15 cellular contexts compared by ENCODE assay signal in the genomic region with DNA sequence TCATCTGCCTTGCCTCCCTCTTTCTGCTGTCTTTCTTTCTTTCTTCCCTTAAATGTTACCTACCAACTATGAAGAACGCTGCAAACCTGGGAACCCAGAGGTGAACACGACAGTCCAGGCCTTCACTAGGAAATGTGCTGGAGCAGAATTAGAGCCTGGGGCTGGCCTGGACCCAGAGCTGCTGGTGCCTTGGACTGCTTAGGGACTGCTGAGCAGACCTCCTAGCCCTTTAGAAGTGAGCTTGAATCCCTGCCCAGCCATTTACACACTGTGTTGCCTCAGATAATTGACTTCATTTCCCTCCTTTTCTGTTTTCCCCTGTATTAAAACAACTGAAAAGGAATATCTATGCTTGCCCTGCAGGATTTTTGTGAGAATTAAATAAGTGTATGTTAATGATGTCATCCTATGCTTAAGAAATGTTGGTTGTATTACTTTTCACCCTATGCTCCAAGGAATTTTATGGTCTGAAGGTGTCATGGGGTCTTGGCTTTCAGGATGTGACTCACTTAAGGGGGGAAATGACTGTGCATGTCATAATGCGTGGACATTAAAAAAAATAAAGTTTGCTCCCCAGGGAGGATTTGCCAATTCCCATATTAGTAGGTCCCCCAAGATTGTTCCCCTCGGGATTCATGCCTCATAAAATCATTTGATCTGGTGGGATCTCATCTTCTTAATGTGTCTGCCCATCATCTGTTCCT. TPM values are rescaled to one million over a fixed set of nuclear protein-coding genes. Genes with fewer than 3 reads are reported as not detected.
DNase-seq lines count a peak whose midpoint lies in the region; ATAC-seq, FAIRE-seq and TF ChIP-seq lines count a peak whose summit lies in the region.
"Had no signal": no experiment of that assay in that cellular context is flagged by ENCODE, and none has a peak within 500 bp of the region (broad histone marks: within the 10 kb centered on the region; RNA-seq: fewer than 3 reads in every experiment).

No MANE protein-coding gene starts in this region.

- H3K36me3 ChIP-seq in mammary epithelial cell (ENCODE audit: insufficient read depth, low read length), result peaks cover 2% of the 10 kb centered on the region
- H3K36me3 ChIP-seq: upper lobe of right lung had no signal

- H3K27me3 Mint-ChIP-seq in glutamatergic neuron (ENCODE audit: unreplicated experiment), result peaks cover 11% of the 10 kb centered on the region

- H3K4me1 Mint-ChIP-seq in glutamatergic neuron (ENCODE audit: low read depth, unreplicated experiment), result peaks cover 28% of the 10 kb centered on the region

- H3K9me3 Mint-ChIP-seq in glutamatergic neuron (ENCODE audit: unreplicated experiment), result peaks cover 4% of the 10 kb centered on the region
- H3K9me3 Mint-ChIP-seq: endodermal cell, immature natural killer cell, nephron had no signal

- H3K4me1 ChIP-seq in mammary epithelial cell (ENCODE audit: insufficient read depth, low read length), result peaks cover 76% of the 10 kb centered on the region
- H3K4me1 ChIP-seq: upper lobe of right lung had no signal

- no peak overlapping the region for H3K27ac Mint-ChIP-seq in glutamatergic neuron (ENCODE audit: unreplicated experiment)
- H3K27ac Mint-ChIP-seq: endodermal cell, immature natural killer cell, nephron had no signal

- dilution Hi-C loops in mammary epithelial cell (cut with HindIII; ENCODE audit: low sequenced_read_pairs), result no loop called here

- in situ Hi-C loops in mammary epithelial cell (cut with MboI; ENCODE audit: low sequenced_read_pairs in 2 of 2), result loop anchor here in 1 of 2 donors (25.0 kb wide), 2 partner anchors 574 to 799 kb away; no protein-coding TSS in a partner anchor

- H2AFZ ChIP-seq in mammary epithelial cell (ENCODE audit: low read depth, low read length), result no peak overlapping the region

- TSS peak; percentile 8 for BruUV-seq in mammary epithelial cell (replicated peaks; lab: Mats Ljungman, UMichigan)

- TF ChIP-seq CTCF in mammary epithelial cell (conservative IDR thresholded peaks at IDR 0.05 in 1 of 2, IDR thresholded peaks at IDR 0.05 in 1 of 2; ENCODE audit: extremely low read depth in 1 of 2, insufficient read depth in 1 of 2, low read depth in 1 of 2, low read length in 2 of 2) (no peak), glutamatergic neuron (IDR thresholded peaks at IDR 0.05; ENCODE audit: partially characterized antibody, unreplicated experiment) (no peak)

- H3K4me2 ChIP-seq in mammary epithelial cell (ENCODE audit: insufficient read depth, low read depth, low read length), result peak overlapping the region; percentile 34

- peak overlapping the region; percentile 75 for H3K27ac ChIP-seq in mammary epithelial cell (ENCODE audit: insufficient read depth, low read depth, low read length)
- H3K27ac ChIP-seq: upper lobe of right lung had no signal

- H3K9ac ChIP-seq in mammary epithelial cell (ENCODE audit: insufficient read depth, low read length), result peak overlapping the region; percentile 58

- H3K9me3 ChIP-seq in mammary epithelial cell (replicated peaks; ENCODE audit: insufficient read depth, low read length) (no peaks in the 10 kb centered on the region), iPS-18c (ENCODE audit: control insufficient read depth, insufficient read depth, low read length) (no peaks in the 10 kb centered on the region)
- H3K9me3 ChIP-seq: upper lobe of right lung had no signal

- intact Hi-C loops in mammary epithelial cell (cut with micrococcal nuclease), result loop anchor here (10.0 kb wide), 2 partner anchors 717 to 1167 kb away; partner anchors contain the start of gene HSBP1

- H3K27me3 ChIP-seq in mammary epithelial cell (ENCODE audit: insufficient read depth, low read length), result no peaks in the 10 kb centered on the region
- H3K27me3 ChIP-seq: upper lobe of right lung had no signal

- CTCF ChIA-PET in mammary epithelial cell (lab: Charles Lee; ENCODE audit: low non-redundant PET), result no interaction called here

- no peaks in the 10 kb centered on the region for H3K36me3 Mint-ChIP-seq in glutamatergic neuron (ENCODE audit: unreplicated experiment)
- H3K36me3 Mint-ChIP-seq: immature natural killer cell had no signal

- peaks cover 90% of the 10 kb centered on the region for H3K79me2 ChIP-seq in mammary epithelial cell (ENCODE audit: insufficient read depth, low read length)

- DNase-seq in A172 (ENCODE audit: low spot score) (peak; percentile 92), HTR-8/SVneo (ENCODE audit: insufficient read length, low spot score) (peak; percentile 71), mammary epithelial cell (peak; percentile 70), NCI-H526 treated with DMSO at 0.1 percent for 48 hours (lab: John Stamatoyannopoulos, UW) (no peak), glutamatergic neuron (no peak)
- DNase-seq: activated T-cell treated with anti-CD3 and anti-CD28 coated beads, Interleukin-2, amount 50 U/mL, for 1 hour; endodermal cell; immature natural killer cell; NCI-H1105; NCI-H774; upper lobe of right lung had no signal

- H3K4me3 Mint-ChIP-seq in glutamatergic neuron (ENCODE audit: unreplicated experiment), result no peak overlapping the region
- H3K4me3 Mint-ChIP-seq: endodermal cell, immature natural killer cell, nephron had no signal

- 47% methylated on average over 4 of the region's 4 CpGs for WGBS in mammary epithelial cell (ENCODE audit: low coverage, missing lambda C conversion rate)

- H3K4me3 ChIP-seq in mammary epithelial cell (replicated peaks in 1 of 3; ENCODE audit: insufficient read depth in 1 of 3, low read depth in 2 of 3, low read length in 3 of 3), result no peak overlapping the region
- peak overlapping the region; percentile 3; the same call in 1 of the 2 replicates for H3K4me3 ChIP-seq in iPS-18c (ENCODE audit: insufficient read depth, low read depth, low read length)
- H3K4me3 ChIP-seq: upper lobe of right lung had no signal

- peak; percentile 75 for FAIRE-seq in HTR-8/SVneo (lab: Jason Lieb, UNC)

- ATAC-seq in HG02852 (IDR thresholded peaks at IDR 0.05; ENCODE audit: unreplicated experiment) (no peak), GM19463 (IDR thresholded peaks at IDR 0.05; ENCODE audit: unreplicated experiment) (no peak)
- ATAC-seq: upper lobe of right lung had no signal

- H4K20me1 ChIP-seq in mammary epithelial cell (ENCODE audit: insufficient read depth, low read length), result no peaks in the 10 kb centered on the region

RNA-seq across cellular contexts. Expression of gene CDH13, which starts 11.5 kb away (rescaled TPM):
- total RNA-seq in A172 (2014; rRNA removed; shearing (Covaris generic)), result 99.0 and 158 TPM in 2 replicates
- total RNA-seq in mammary epithelial cell (100 to 1,000 TPM; 141 to 157 TPM), glutamatergic neuron (ENCODE audit: unreplicated experiment) (81.1 TPM)
- polyA plus RNA-seq in mammary epithelial cell, result 130 TPM
- 141 TPM for polyA minus RNA-seq in mammary epithelial cell
- polyA plus RNA-seq: immature natural killer cell had no signal

Comparison
In these comparisons a context has a peak if more than half of its experiments do, and no peak if none do; other contexts are left out.
1. DNase-seq: peak in A172 (single experiment), HTR-8/SVneo (single experiment) and mammary epithelial cell (single experiment); none in NCI-H526 treated with DMSO at 0.1 percent for 48 hours (single experiment) and glutamatergic neuron (single experiment).